ENCODE assay signal across 21 cellular contexts in the genomic region with DNA sequence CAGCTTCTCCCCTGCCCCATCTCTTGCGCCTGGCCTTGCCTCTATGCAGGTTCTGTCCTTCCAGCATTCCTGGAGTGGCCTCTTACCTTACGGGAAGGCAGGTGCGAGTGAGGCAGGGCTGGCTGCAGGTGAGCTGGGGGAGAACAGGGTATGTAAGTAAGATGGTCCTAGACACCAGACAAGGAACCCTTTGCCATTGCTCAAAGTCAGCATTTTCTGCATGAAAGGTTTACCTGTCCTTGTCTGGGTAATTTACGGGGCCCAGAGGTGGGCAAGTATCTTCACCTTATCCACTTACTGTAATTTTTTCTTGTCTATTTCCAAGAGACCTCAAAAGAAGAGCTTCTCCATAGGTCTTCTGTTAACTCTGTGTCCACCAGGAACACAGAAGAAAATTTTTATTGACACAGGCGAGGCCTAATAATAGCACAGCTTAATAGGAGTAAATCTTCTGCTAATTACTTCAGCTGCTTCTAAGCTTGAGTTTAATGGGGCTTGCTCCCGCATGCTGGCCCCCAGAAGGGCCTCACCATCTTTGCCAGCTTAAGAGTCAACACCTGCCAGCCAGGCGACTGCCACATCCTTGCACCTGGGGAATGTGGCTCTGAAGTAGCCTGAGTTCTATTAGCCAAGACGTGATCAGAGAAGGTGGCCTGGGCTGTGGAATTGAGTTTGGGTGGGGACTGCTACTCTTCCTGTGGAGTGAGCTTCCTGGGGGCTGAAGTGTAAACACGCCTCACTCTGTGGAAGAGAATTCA. TPM values are rescaled to one million over a fixed set of nuclear protein-coding genes. Genes with fewer than 3 reads are reported as not detected.
DNase-seq lines count a peak whose midpoint lies in the region; ATAC-seq and TF ChIP-seq lines count a peak whose summit lies in the region.
"Had no signal": no experiment of that assay in that cellular context is flagged by ENCODE, and none has a peak within 500 bp of the region (broad histone marks: within the 10 kb centered on the region; RNA-seq: fewer than 3 reads in every experiment).

No MANE protein-coding gene starts in this region.

- H3K36me3 Mint-ChIP-seq in natural killer cell: no peaks in the 10 kb centered on the region
- H3K36me3 Mint-ChIP-seq in natural killer cell treated with Interleukin-12 subunit alpha and Interleukin-12 subunit beta and Interleukin-15 and Interleukin-18, amount 100 ng/mL, for 72 hours: peaks cover 7% of the 10 kb centered on the region
- H3K36me3 Mint-ChIP-seq in stimulated activated effector memory CD8-positive, alpha-beta T cell treated with anti-CD3 and anti-CD28 coated beads, Interleukin-12 subunit alpha, Interleukin-12 subunit beta, amount 100 ng/mL, for 72 hours: peaks cover 40% of the 10 kb centered on the region
- H3K36me3 Mint-ChIP-seq: CD14-positive monocyte had no signal

- peaks cover 0 to 34% of the 10 kb centered on the region in 2 donors for H3K4me1 Mint-ChIP-seq in natural killer cell
- H3K4me1 Mint-ChIP-seq in natural killer cell treated with Interleukin-12 subunit alpha and Interleukin-12 subunit beta and Interleukin-15 and Interleukin-18, amount 100 ng/mL, for 72 hours (ENCODE audit: low read depth in 2 of 2): peaks cover 0 to 7% of the 10 kb centered on the region in 2 donors
- H3K4me1 Mint-ChIP-seq in stimulated activated effector memory CD8-positive, alpha-beta T cell treated with anti-CD3 and anti-CD28 coated beads, Interleukin-12 subunit alpha, Interleukin-12 subunit beta, amount 100 ng/mL, for 72 hours: no peaks in the 10 kb centered on the region
- H3K4me1 Mint-ChIP-seq: CD14-positive monocyte had no signal

- no peaks in the 10 kb centered on the region for H3K9me3 Mint-ChIP-seq in natural killer cell
- H3K9me3 Mint-ChIP-seq in natural killer cell treated with Interleukin-12 subunit alpha and Interleukin-12 subunit beta and Interleukin-15 and Interleukin-18, amount 100 ng/mL, for 72 hours: no peaks in the 10 kb centered on the region
- H3K9me3 Mint-ChIP-seq in stimulated activated effector memory CD8-positive, alpha-beta T cell treated with anti-CD3 and anti-CD28 coated beads, Interleukin-12 subunit alpha, Interleukin-12 subunit beta, amount 100 ng/mL, for 72 hours: no peaks in the 10 kb centered on the region
- H3K9me3 Mint-ChIP-seq: CD14-positive monocyte had no signal

- no peak for ATAC-seq in natural killer cell
- no peak for ATAC-seq in natural killer cell treated with Interleukin-12 subunit alpha and Interleukin-12 subunit beta and Interleukin-15 and Interleukin-18, amount 100 ng/mL, for 72 hours
- ATAC-seq in stimulated activated effector memory CD8-positive, alpha-beta T cell treated with anti-CD3 and anti-CD28 coated beads, Interleukin-12 subunit alpha, Interleukin-12 subunit beta, amount 100 ng/mL, for 72 hours: no peak
- ATAC-seq in HG03108 (IDR thresholded peaks at IDR 0.05; ENCODE audit: unreplicated experiment): no peak
- ATAC-seq: HCT116, Panc1 had no signal

- H3K27ac Mint-ChIP-seq in natural killer cell: peak overlapping the region; percentile 35 to 52
- H3K27ac Mint-ChIP-seq in natural killer cell treated with Interleukin-12 subunit alpha and Interleukin-12 subunit beta and Interleukin-15 and Interleukin-18, amount 100 ng/mL, for 72 hours: peak overlapping the region in 1 of 2 donors; percentile 39
- H3K27ac Mint-ChIP-seq in stimulated activated effector memory CD8-positive, alpha-beta T cell treated with anti-CD3 and anti-CD28 coated beads, Interleukin-12 subunit alpha, Interleukin-12 subunit beta, amount 100 ng/mL, for 72 hours: peak overlapping the region; percentile 5

- no peak for TF ChIP-seq CTCF in natural killer cell (IDR thresholded peaks at IDR 0.05)

- no peak for DNase-seq in natural killer cell
- DNase-seq in natural killer cell treated with Interleukin-12 subunit alpha and Interleukin-12 subunit beta and Interleukin-15 and Interleukin-18, amount 100 ng/mL, for 72 hours (ENCODE audit: low spot score): no peak
- DNase-seq in NCI-H146 treated with DMSO at 0.1 percent for 48 hours (lab: John Stamatoyannopoulos, UW; ENCODE audit: unreplicated experiment): peak; percentile 16
- DNase-seq in NCI-H82 treated with DMSO at 0.1 percent for 48 hours (lab: John Stamatoyannopoulos, UW; ENCODE audit: unreplicated experiment): peak; percentile 93
- no peak for DNase-seq in stimulated activated effector memory CD8-positive, alpha-beta T cell treated with anti-CD3 and anti-CD28 coated beads, Interleukin-12 subunit alpha, Interleukin-12 subunit beta, amount 100 ng/mL, for 72 hours (ENCODE audit: low spot score in 2 of 2)
- DNase-seq in foreskin melanocyte: no peak
- DNase-seq in Ammon's horn (ENCODE audit: low spot score): no peak
- DNase-seq: COR-L47, DND-41, GDM1, GM23248, MG63, NCI-H1092 treated with DMSO at 0.1 percent for 48 hours, NCI-H2029, NCI-H2227 treated with DMSO at 0.1 percent for 48 hours, SW 1271 had no signal

- no peaks in the 10 kb centered on the region for H3K27me3 Mint-ChIP-seq in natural killer cell (ENCODE audit: low read depth in 2 of 2)
- H3K27me3 Mint-ChIP-seq in natural killer cell treated with Interleukin-12 subunit alpha and Interleukin-12 subunit beta and Interleukin-15 and Interleukin-18, amount 100 ng/mL, for 72 hours: no peaks in the 10 kb centered on the region

- H3K4me3 Mint-ChIP-seq in natural killer cell: no peak overlapping the region
- H3K4me3 Mint-ChIP-seq in natural killer cell treated with Interleukin-12 subunit alpha and Interleukin-12 subunit beta and Interleukin-15 and Interleukin-18, amount 100 ng/mL, for 72 hours: no peak overlapping the region
- no peak overlapping the region for H3K4me3 Mint-ChIP-seq in stimulated activated effector memory CD8-positive, alpha-beta T cell treated with anti-CD3 and anti-CD28 coated beads, Interleukin-12 subunit alpha, Interleukin-12 subunit beta, amount 100 ng/mL, for 72 hours
- H3K4me3 Mint-ChIP-seq: CD14-positive monocyte had no signal

- intact Hi-C loops in natural killer cell (cut with micrococcal nuclease): no loop called here

RNA-seq across cellular contexts. Expression of a gene that starts 27.1 kb away (rescaled TPM):
- not detected for total RNA-seq in natural killer cell
- total RNA-seq in natural killer cell treated with Interleukin-12 subunit alpha and Interleukin-12 subunit beta and Interleukin-15 and Interleukin-18, amount 100 ng/mL, for 72 hours: not detected
- total RNA-seq: GM23248; T-helper 2 cell treated with Interferon-gamma antibody and Interleukin-4, amounts not matched to agents 100 ng/mL and 5 ng/mL, for 36 hours had no signal

Comparison
In these comparisons a context has a peak if more than half of its experiments do, and no peak if none do; other contexts are left out.
1. DNase-seq: peak in NCI-H146 treated with DMSO at 0.1 percent for 48 hours (single experiment) and NCI-H82 treated with DMSO at 0.1 percent for 48 hours (single experiment); none in natural killer cell (single experiment), natural killer cell treated with Interleukin-12 subunit alpha and Interleukin-12 subunit beta and Interleukin-15 and Interleukin-18, amount 100 ng/mL, for 72 hours (single experiment), stimulated activated effector memory CD8-positive, alpha-beta T cell treated with anti-CD3 and anti-CD28 coated beads, Interleukin-12 subunit alpha, Interleukin-12 subunit beta, amount 100 ng/mL, for 72 hours (0 of 2), foreskin melanocyte (single experiment) and Ammon's horn (single experiment).